In the genomic region with DNA sequence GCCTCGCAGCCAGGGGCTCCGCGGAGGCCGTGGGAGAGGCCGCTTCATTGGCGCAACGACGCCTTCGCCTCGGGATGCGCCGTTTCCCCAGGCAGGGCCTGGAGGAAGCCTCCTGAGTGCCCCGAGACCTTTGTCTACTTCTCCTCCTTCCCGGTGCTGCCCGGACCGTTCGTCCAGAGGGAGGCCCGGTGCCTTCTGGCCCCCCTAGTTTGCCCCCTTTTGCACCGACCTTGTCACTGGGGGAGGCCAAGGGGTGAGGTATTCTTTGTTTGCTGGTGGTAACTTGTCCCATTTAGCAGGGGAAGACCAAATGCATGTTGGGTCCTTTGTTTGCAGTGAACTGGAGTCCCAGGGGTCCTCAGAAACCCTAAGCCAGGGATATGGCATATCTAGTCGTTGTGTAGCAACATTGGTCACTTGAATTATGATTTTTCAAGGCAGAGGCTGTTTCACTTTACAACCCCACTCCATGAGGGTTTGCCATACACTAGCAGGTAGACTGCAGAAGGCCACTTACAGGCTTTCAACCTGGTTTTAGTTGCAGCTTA, we compare ENCODE assay signal across 8 cellular contexts. TPM values are rescaled to one million over a fixed set of nuclear protein-coding genes. Genes with fewer than 3 reads are reported as not detected.
DNase-seq lines count a peak whose midpoint lies in the region; ATAC-seq and TF ChIP-seq lines count a peak whose summit lies in the region.

No MANE protein-coding gene starts in this region.

- peak overlapping the region; percentile 89 for H3K4me3 Mint-ChIP-seq in activated CD8-positive, alpha-beta memory T cell treated with anti-CD3 and anti-CD28 coated beads, Interleukin-2, amount 10 ng/mL, durations not matched to agents 7 days and 5 days
- peak overlapping the region; percentile 98 for H3K4me3 Mint-ChIP-seq in T-helper 1 cell treated with Interleukin-12 subunit alpha and Interleukin-12 subunit beta and Interleukin-4 antibody, amounts not matched to agents 30 μg/mL and 1 μg/mL, for 36 hours

- H3K27ac ChIP-seq in foreskin keratinocyte (peak overlapping the region; percentile 73), skin epidermis (peak overlapping the region; percentile 88 to 99 (median 96))

- CTCF ChIA-PET in activated CD8-positive, alpha-beta memory T cell treated with anti-CD3 and anti-CD28 coated beads, Interleukin-2, amount 10 ng/mL, durations not matched to agents 7 days and 5 days (lab: Charles Lee), result interaction anchor here (1.1 to 2.2 kb wide), 2 partner anchors 21 to 288 kb away, joined by 3 to 22 read pairs; no protein-coding TSS in a partner anchor

- H3K4me1 ChIP-seq in foreskin keratinocyte, result peaks cover 5% of the 10 kb centered on the region

- no peaks in the 10 kb centered on the region for H3K27me3 Mint-ChIP-seq in activated CD8-positive, alpha-beta memory T cell treated with anti-CD3 and anti-CD28 coated beads, Interleukin-2, amount 10 ng/mL, durations not matched to agents 7 days and 5 days
- no peaks in the 10 kb centered on the region for H3K27me3 Mint-ChIP-seq in T-helper 1 cell treated with Interleukin-12 subunit alpha and Interleukin-12 subunit beta and Interleukin-4 antibody, amounts not matched to agents 30 μg/mL and 1 μg/mL, for 36 hours (ENCODE audit: low read depth)

- ATAC-seq in activated CD8-positive, alpha-beta memory T cell treated with anti-CD3 and anti-CD28 coated beads, Interleukin-2, amount 10 ng/mL, durations not matched to agents 7 days and 5 days, result no peak
- ATAC-seq in foreskin keratinocyte, result no peak

- peak overlapping the region; percentile 89 for H3K27ac Mint-ChIP-seq in activated CD8-positive, alpha-beta memory T cell treated with anti-CD3 and anti-CD28 coated beads, Interleukin-2, amount 10 ng/mL, durations not matched to agents 7 days and 5 days
- H3K27ac Mint-ChIP-seq in T-helper 1 cell treated with Interleukin-12 subunit alpha and Interleukin-12 subunit beta and Interleukin-4 antibody, amounts not matched to agents 30 μg/mL and 1 μg/mL, for 36 hours, result peak overlapping the region; percentile 94

- peaks cover 9% of the 10 kb centered on the region for H3K36me3 Mint-ChIP-seq in activated CD8-positive, alpha-beta memory T cell treated with anti-CD3 and anti-CD28 coated beads, Interleukin-2, amount 10 ng/mL, durations not matched to agents 7 days and 5 days
- peaks cover 3% of the 10 kb centered on the region for H3K36me3 Mint-ChIP-seq in T-helper 1 cell treated with Interleukin-12 subunit alpha and Interleukin-12 subunit beta and Interleukin-4 antibody, amounts not matched to agents 30 μg/mL and 1 μg/mL, for 36 hours (ENCODE audit: low read depth)

- peak; percentile 64 for DNase-seq in activated CD8-positive, alpha-beta memory T cell treated with anti-CD3 and anti-CD28 coated beads, Interleukin-2, amount 10 ng/mL, durations not matched to agents 7 days and 5 days
- no peak for DNase-seq in activated CD8-positive, alpha-beta memory T cell treated with anti-CD3 and anti-CD28 coated beads, Interleukin-2, amount 50 U/mL, for 4 hours
- DNase-seq in foreskin keratinocyte (no peak), hippocampal formation (lab: John Stamatoyannopoulos, UW) (no peak), mesenteric fat pad (ENCODE audit: low spot score) (no peak), NCI-H1105 (lab: John Stamatoyannopoulos, UW) (no peak)

- TF ChIP-seq CTCF in foreskin keratinocyte (conservative IDR thresholded peaks at IDR 0.05), result no peak

- peak overlapping the region; percentile 74 to 97 (median 80) for H3K4me3 ChIP-seq in skin epidermis

- peaks cover 28% of the 10 kb centered on the region for H3K4me1 Mint-ChIP-seq in activated CD8-positive, alpha-beta memory T cell treated with anti-CD3 and anti-CD28 coated beads, Interleukin-2, amount 10 ng/mL, durations not matched to agents 7 days and 5 days
- H3K4me1 Mint-ChIP-seq in T-helper 1 cell treated with Interleukin-12 subunit alpha and Interleukin-12 subunit beta and Interleukin-4 antibody, amounts not matched to agents 30 μg/mL and 1 μg/mL, for 36 hours (ENCODE audit: low read depth), result peaks cover 18% of the 10 kb centered on the region

- no peaks in the 10 kb centered on the region for H3K27me3 ChIP-seq in foreskin keratinocyte

- H3K9me3 Mint-ChIP-seq in activated CD8-positive, alpha-beta memory T cell treated with anti-CD3 and anti-CD28 coated beads, Interleukin-2, amount 10 ng/mL, durations not matched to agents 7 days and 5 days (ENCODE audit: low read depth), result no peaks in the 10 kb centered on the region
- H3K9me3 Mint-ChIP-seq in T-helper 1 cell treated with Interleukin-12 subunit alpha and Interleukin-12 subunit beta and Interleukin-4 antibody, amounts not matched to agents 30 μg/mL and 1 μg/mL, for 36 hours, result no peaks in the 10 kb centered on the region

RNA-seq across cellular contexts. Expression of a gene that starts 0.6 kb away (rescaled TPM):
- 10 to 100 TPM; 84.8 to 95.6 TPM for total RNA-seq in activated CD8-positive, alpha-beta memory T cell treated with anti-CD3 and anti-CD28 coated beads, Interleukin-2, amount 10 ng/mL, durations not matched to agents 7 days and 5 days
- 58.9 and 63.2 TPM in 2 replicates for total RNA-seq in foreskin keratinocyte
- polyA plus RNA-seq in foreskin keratinocyte, result 35.5 and 42.0 TPM in 2 replicates
- 52.2 TPM for total RNA-seq in mesenteric fat pad

RNA-seq across cellular contexts. Expression of a gene that starts 21.9 kb away (rescaled TPM):
- total RNA-seq in activated CD8-positive, alpha-beta memory T cell treated with anti-CD3 and anti-CD28 coated beads, Interleukin-2, amount 10 ng/mL, durations not matched to agents 7 days and 5 days, result 100 to 1,000 TPM in 1 of 2 experiments, 10 to 100 TPM in 1; 84.3 to 111 TPM
- total RNA-seq in foreskin keratinocyte, result 59.6 and 62.7 TPM in 2 replicates
- polyA plus RNA-seq in foreskin keratinocyte, result 15.9 and 18.8 TPM in 2 replicates
- 46.1 TPM for total RNA-seq in mesenteric fat pad
